In genomic region chr6:119121367-119121766, GRCh38 we compare ENCODE assay signal across 3 cellular contexts.
TF ChIP-seq lines count a peak whose summit lies in the region.

No MANE protein-coding gene starts in this region.

TF ChIP-seq in A549, 52 proteins besides CTCF, POLR2A, EP300 and RAD21:
- TF ChIP-seq MAFK (IDR thresholded peaks at IDR 0.05; ENCODE audit: partially characterized antibody), result peak; percentile 59
- TF ChIP-seq SREBF2 (IDR thresholded peaks at IDR 0.05), result no peak
TF ChIP-seq in A549: peak in this region for 1.

TF ChIP-seq in IMR-90, 13 proteins besides CTCF, POLR2A, EP300 and RAD21:
- TF ChIP-seq RCOR1 (IDR thresholded peaks at IDR 0.05; ENCODE audit: insufficient replicate concordance, low read length) (no peak), MAFK (IDR thresholded peaks at IDR 0.05; ENCODE audit: low read depth, low read length) (peak; percentile 77)

TF ChIP-seq in K562, 482 proteins besides CTCF, POLR2A, EP300 and RAD21:
- 0 out of 2 replicates have a peak, but pooled peaks have one; percentile 35 for TF ChIP-seq MAFG (tag; conservative IDR thresholded peaks at IDR 0.05)
- peak; percentile 24; the same call in 1 of the 2 replicates for TF ChIP-seq MAFK (IDR thresholded peaks at IDR 0.05; ENCODE audit: low read length)
- no peak for TF ChIP-seq ZC3H11A (IDR thresholded peaks at IDR 0.05; ENCODE audit: low read depth, low read length)
- TF ChIP-seq, protein P1, sequence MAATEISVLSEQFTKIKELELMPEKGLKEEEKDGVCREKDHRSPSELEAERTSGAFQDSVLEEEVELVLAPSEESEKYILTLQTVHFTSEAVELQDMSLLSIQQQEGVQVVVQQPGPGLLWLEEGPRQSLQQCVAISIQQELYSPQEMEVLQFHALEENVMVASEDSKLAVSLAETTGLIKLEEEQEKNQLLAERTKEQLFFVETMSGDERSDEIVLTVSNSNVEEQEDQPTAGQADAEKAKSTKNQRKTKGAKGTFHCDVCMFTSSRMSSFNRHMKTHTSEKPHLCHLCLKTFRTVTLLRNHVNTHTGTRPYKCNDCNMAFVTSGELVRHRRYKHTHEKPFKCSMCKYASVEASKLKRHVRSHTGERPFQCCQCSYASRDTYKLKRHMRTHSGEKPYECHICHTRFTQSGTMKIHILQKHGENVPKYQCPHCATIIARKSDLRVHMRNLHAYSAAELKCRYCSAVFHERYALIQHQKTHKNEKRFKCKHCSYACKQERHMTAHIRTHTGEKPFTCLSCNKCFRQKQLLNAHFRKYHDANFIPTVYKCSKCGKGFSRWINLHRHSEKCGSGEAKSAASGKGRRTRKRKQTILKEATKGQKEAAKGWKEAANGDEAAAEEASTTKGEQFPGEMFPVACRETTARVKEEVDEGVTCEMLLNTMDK (IDR thresholded peaks at IDR 0.05; ENCODE audit: borderline replicate concordance, insufficient read depth, low read depth, low read length, poor library complexity, severe bottlenecking), result no peak
- TF ChIP-seq ZNF316 (IDR thresholded peaks at IDR 0.05), result peak; percentile 87
- peak; percentile 57; the same call in 1 of the 2 replicates for TF ChIP-seq MAFF (IDR thresholded peaks at IDR 0.05; ENCODE audit: low read length)
- peak; percentile 73; the same call in 1 of the 2 replicates for TF ChIP-seq C11orf30 (IDR thresholded peaks at IDR 0.05; ENCODE audit: low read depth)
